Comparison of ENCODE assay signal across 20 cellular contexts in the genomic region with DNA sequence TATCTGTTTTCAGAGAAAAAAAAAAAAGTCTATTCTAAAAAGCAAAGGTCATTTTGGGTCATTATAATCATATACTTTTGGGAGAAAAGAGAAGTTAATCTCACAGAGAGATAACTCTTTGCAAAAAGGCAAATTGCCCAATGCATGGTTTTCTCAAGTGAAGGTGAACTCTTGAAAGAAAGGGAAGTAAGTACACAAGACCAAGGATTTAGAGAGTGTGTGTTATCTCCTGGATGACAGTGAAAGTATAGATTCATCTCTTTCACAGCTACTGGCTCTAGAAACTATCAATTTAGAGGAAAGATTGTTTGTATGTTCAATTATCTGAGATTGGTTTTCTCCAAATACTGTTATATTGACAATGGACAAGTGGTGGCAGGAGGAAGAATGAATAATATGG.
DNase-seq lines count a peak whose midpoint lies in the region; ATAC-seq, FAIRE-seq and TF ChIP-seq lines count a peak whose summit lies in the region.
"Had no signal": no experiment of that assay in that cellular context is flagged by ENCODE, and none has a peak within 500 bp of the region (broad histone marks: within the 10 kb centered on the region; RNA-seq: fewer than 3 reads in every experiment).

No MANE protein-coding gene starts in this region.

- no peak for TF ChIP-seq RAD21 in A549 (conservative IDR thresholded peaks at IDR 0.05 in 1 of 2, IDR thresholded peaks at IDR 0.05 in 1 of 2)

- no peaks in the 10 kb centered on the region for H3K27me3 Mint-ChIP-seq in neural progenitor cell (ENCODE audit: insufficient read depth, low read depth)

- no peak overlapping the region for H3K4me3 ChIP-seq in A549
- no peak overlapping the region for H3K4me3 ChIP-seq in NB4 (ENCODE audit: low read depth, low read length)
- no peak overlapping the region for H3K4me3 ChIP-seq in neural progenitor cell
- no peak overlapping the region for H3K4me3 ChIP-seq in suprapubic skin
- H3K4me3 ChIP-seq: Peyer's patch, SJSA1 had no signal

- H3K9me3 ChIP-seq in A549 (no peaks in the 10 kb centered on the region), neural progenitor cell (ENCODE audit: low read depth) (no peaks in the 10 kb centered on the region), suprapubic skin (no peaks in the 10 kb centered on the region)
- H3K9me3 ChIP-seq: Peyer's patch, SJSA1 had no signal

- no peak for TF ChIP-seq CTCF in A549 (IDR thresholded peaks at IDR 0.05)
- no peak for TF ChIP-seq CTCF in NB4 (IDR thresholded peaks at IDR 0.05; ENCODE audit: low read depth, low read length)
- TF ChIP-seq CTCF in neural progenitor cell (IDR thresholded peaks at IDR 0.05): no peak
- TF ChIP-seq CTCF in suprapubic skin (IDR thresholded peaks at IDR 0.05): no peak

- peaks cover 13% of the 10 kb centered on the region for H3K4me1 Mint-ChIP-seq in neural progenitor cell
- H3K4me1 Mint-ChIP-seq: CD8-positive, alpha-beta memory T cell; T-helper 17 cell had no signal

- ATAC-seq in A549: no peak
- ATAC-seq: HCT116, T-helper 17 cell had no signal

- no peaks in the 10 kb centered on the region for H3K79me2 ChIP-seq in neural progenitor cell (ENCODE audit: low read depth)

- H3K27ac ChIP-seq in A549: no peak overlapping the region
- no peak overlapping the region for H3K27ac ChIP-seq in neural progenitor cell
- no peak overlapping the region for H3K27ac ChIP-seq in suprapubic skin
- H3K27ac ChIP-seq: C4-2B, Peyer's patch, SJSA1 had no signal

- no peak for FAIRE-seq in A549 (lab: Jason Lieb, UNC)
- FAIRE-seq: H1, HTR-8/SVneo had no signal

- H3K27ac Mint-ChIP-seq in neural progenitor cell: no peak overlapping the region
- H3K27ac Mint-ChIP-seq: CD8-positive, alpha-beta memory T cell; T-helper 17 cell had no signal

- CTCF ChIA-PET in A549 (lab: Yijun Ruan, JAX): interaction anchor here (0.7 to 1.4 kb wide), 7 partner anchors 9 to 1291 kb away, joined by 3 to 8 read pairs (median 3); no protein-coding TSS in a partner anchor

- H3K9ac ChIP-seq in neural progenitor cell: no peak overlapping the region

- H3K4me1 ChIP-seq in A549 (peaks cover 19% of the 10 kb centered on the region), neural progenitor cell (no peaks in the 10 kb centered on the region), suprapubic skin (no peaks in the 10 kb centered on the region)
- H3K4me1 ChIP-seq: Peyer's patch, SJSA1 had no signal

- H3K27me3 ChIP-seq in neural progenitor cell (no peaks in the 10 kb centered on the region), suprapubic skin (no peaks in the 10 kb centered on the region)
- H3K27me3 ChIP-seq: Peyer's patch, SJSA1 had no signal

- H2AFZ ChIP-seq in neural progenitor cell (replicated peaks): no peak overlapping the region

- H3K36me3 Mint-ChIP-seq in neural progenitor cell: no peaks in the 10 kb centered on the region
- H3K36me3 Mint-ChIP-seq: CD8-positive, alpha-beta memory T cell had no signal

- DNase-seq in NCI-H1105 treated with DMSO at 0.1 percent for 48 hours (lab: John Stamatoyannopoulos, UW) (peak; percentile 23), NCI-H1105 (lab: John Stamatoyannopoulos, UW) (no peak), A549 (ENCODE audit: low read depth in 1 of 2, low spot score in 1 of 2) (no peak), NB4 (ENCODE audit: low read depth) (peak; percentile 6), SKM-1 (lab: John Stamatoyannopoulos, UW; ENCODE audit: unreplicated experiment) (peak; percentile 72), neural progenitor cell (ENCODE audit: low spot score) (no peak), suprapubic skin (ENCODE audit: low spot score in 2 of 2) (no peak), activated gamma-delta T cell treated with Interleukin-2 at 50 U/mL for 16 hours (no peak)
- DNase-seq: 8988T; CD8-positive, alpha-beta memory T cell; KG1; MV-4-11; NCI-H187 treated with DMSO at 0.1 percent for 48 hours; Peyer's patch; T-helper 17 cell had no signal

- H3K4me2 ChIP-seq in A549: peak overlapping the region; percentile 2; the same call in 1 of the 3 replicates
- no peak overlapping the region for H3K4me2 ChIP-seq in neural progenitor cell

- H4K20me1 ChIP-seq in neural progenitor cell (ENCODE audit: low read depth): no peaks in the 10 kb centered on the region

- H3K36me3 ChIP-seq in neural progenitor cell (no peaks in the 10 kb centered on the region), suprapubic skin (no peaks in the 10 kb centered on the region)
- H3K36me3 ChIP-seq: Peyer's patch, SJSA1 had no signal

- TF ChIP-seq POLR2A in A549 (IDR thresholded peaks at IDR 0.05; ENCODE audit: low read length): no peak
- no peak for TF ChIP-seq POLR2A in NB4 (IDR thresholded peaks at IDR 0.05; ENCODE audit: extremely low read depth, insufficient read length)
- no peak for TF ChIP-seq POLR2A in suprapubic skin (IDR thresholded peaks at IDR 0.05)

- TF ChIP-seq EP300 in A549 (IDR thresholded peaks at IDR 0.05) (no peak), suprapubic skin (IDR thresholded peaks at IDR 0.05) (no peak)

- POLR2A ChIA-PET in A549 (lab: Yijun Ruan, JAX): no interaction called here

- no peak overlapping the region for H3K4me3 Mint-ChIP-seq in neural progenitor cell
- H3K4me3 Mint-ChIP-seq: CD8-positive, alpha-beta memory T cell; T-helper 17 cell had no signal

- H3K9me3 Mint-ChIP-seq in neural progenitor cell: peaks cover 6% of the 10 kb centered on the region
- H3K9me3 Mint-ChIP-seq: CD8-positive, alpha-beta memory T cell had no signal

- no peaks in the 10 kb centered on the region for H3F3A ChIP-seq in neural progenitor cell (ENCODE audit: low read depth)

TF ChIP-seq in A549, 52 proteins besides CTCF, POLR2A, EP300 and RAD21:
- TF ChIP-seq PHF8 (IDR thresholded peaks at IDR 0.05; ENCODE audit: borderline replicate concordance, low read depth): no peak
- no peak for TF ChIP-seq MYC (IDR thresholded peaks at IDR 0.05; ENCODE audit: borderline replicate concordance, low read length)
- no peak for TF ChIP-seq PBX3 (IDR thresholded peaks at IDR 0.05)

Comparison
In these comparisons a context has a peak if more than half of its experiments do, and no peak if none do; other contexts are left out.
1. DNase-seq: peak in NCI-H1105 treated with DMSO at 0.1 percent for 48 hours (single experiment), NB4 (single experiment) and SKM-1 (single experiment); none in NCI-H1105 (single experiment), A549 (0 of 2), neural progenitor cell (single experiment), suprapubic skin (0 of 2) and activated gamma-delta T cell treated with Interleukin-2 at 50 U/mL for 16 hours (single experiment).